ENCODE assay signal across 14 cellular contexts in genomic region chr7:48428091-48428710, GRCh38.
"Had no signal": no experiment of that assay in that cellular context is flagged by ENCODE, and none has a peak within 500 bp of the region (broad histone marks: within the 10 kb centered on the region; RNA-seq: fewer than 3 reads in every experiment).

No MANE protein-coding gene starts in this region.

- H3K9me3 ChIP-seq: adrenal gland, lower lobe of right lung, right atrium auricular region, thoracic aorta had no signal

- H3K4me3 ChIP-seq: adrenal gland, lower lobe of right lung, right atrium auricular region, skin epidermis, thoracic aorta had no signal

- H3K4me1 ChIP-seq: adrenal gland, lower lobe of right lung, right atrium auricular region had no signal

- H3K36me3 ChIP-seq: adrenal gland, lower lobe of right lung, right atrium auricular region, thoracic aorta had no signal

- H3K27ac ChIP-seq: adrenal gland, lower lobe of right lung, right atrium auricular region, skin epidermis, thoracic aorta had no signal

- H3K27me3 ChIP-seq: adrenal gland, right atrium auricular region had no signal

- ATAC-seq: activated CD4-positive, CD25-positive, alpha-beta regulatory T cell treated with anti-CD3 and anti-CD28 coated beads, Interleukin-2, amount 50 U/mL, for 24 hours; effector memory CD8-positive, alpha-beta T cell; lower lobe of right lung; naive thymus-derived CD8-positive, alpha-beta T cell; stimulated activated naive CD8-positive, alpha-beta T cell treated with anti-CD3 and anti-CD28 coated beads, Interleukin-15, amount 100 ng/mL, for 72 hours had no signal

- DNase-seq: activated naive CD4-positive, alpha-beta T cell treated with anti-CD3 and anti-CD28 coated beads, Interleukin-2, amount 50 U/mL, for 16 hours; adrenal gland; cerebellar nuclear complex; effector memory CD8-positive, alpha-beta T cell; hippocampal formation; lower lobe of right lung; naive thymus-derived CD8-positive, alpha-beta T cell; nucleus accumbens; stimulated activated CD4-positive, alpha-beta T cell treated with anti-CD3 and anti-CD28 coated beads, Interleukin-4, amount 100 ng/mL, for 4 hours; stimulated activated naive CD8-positive, alpha-beta T cell treated with anti-CD3 and anti-CD28 coated beads, Interleukin-15, amount 100 ng/mL, for 72 hours had no signal
